In genomic region chr20:55540486-55540885, GRCh38 we compare ENCODE assay signal across 18 cellular contexts.
DNase-seq lines count a peak whose midpoint lies in the region; ATAC-seq, FAIRE-seq and TF ChIP-seq lines count a peak whose summit lies in the region.
"Had no signal": no experiment of that assay in that cellular context is flagged by ENCODE, and none has a peak within 500 bp of the region (broad histone marks: within the 10 kb centered on the region; RNA-seq: fewer than 3 reads in every experiment).

No MANE protein-coding gene starts in this region.

- H2AFZ ChIP-seq in HepG2 (ENCODE audit: low read length) (no peak overlapping the region), mammary epithelial cell (ENCODE audit: low read depth, low read length) (no peak overlapping the region), MM.1S (ENCODE audit: low read length) (no peak overlapping the region)

- H3K36me3 ChIP-seq in HepG2 (replicated peaks in 1 of 2; ENCODE audit: control insufficient read depth in 1 of 2, insufficient read depth in 2 of 2, low read length in 2 of 2) (no peaks in the 10 kb centered on the region), right lobe of liver (no peaks in the 10 kb centered on the region), mammary epithelial cell (ENCODE audit: insufficient read depth, low read length) (no peaks in the 10 kb centered on the region), MM.1S (replicated peaks; ENCODE audit: insufficient read depth, low read length) (no peaks in the 10 kb centered on the region)
- H3K36me3 ChIP-seq: BLaER1 had no signal

- H3K27ac ChIP-seq in HepG2 (ENCODE audit: extremely low read length, insufficient read depth, low read length) (no peak overlapping the region), right lobe of liver (no peak overlapping the region), mammary epithelial cell (ENCODE audit: insufficient read depth, low read depth, low read length) (peak overlapping the region; percentile 78), foreskin keratinocyte (no peak overlapping the region), MM.1S (ENCODE audit: low read length) (no peak overlapping the region)
- H3K27ac ChIP-seq: BLaER1, HL-60 had no signal

- DNase-seq in HepG2 (ENCODE audit: low spot score) (no peak), right lobe of liver (no peak), mammary epithelial cell (peak; percentile 44), foreskin keratinocyte (peak; percentile 44 to 68), D341Med (ENCODE audit: low spot score) (no peak), MM.1S (no peak), NCI-H524 treated with DMSO at 0.1 percent for 48 hours (lab: John Stamatoyannopoulos, UW) (no peak)
- DNase-seq: 8988T; CD4-positive, alpha-beta memory T cell; DMS79 treated with DMSO at 0.1 percent for 48 hours; GF-D8; GOT3; H7; HFFc6 had no signal

- H3K4me2 ChIP-seq in HepG2 (ENCODE audit: low read depth, low read length): no peak overlapping the region
- H3K4me2 ChIP-seq in mammary epithelial cell (ENCODE audit: insufficient read depth, low read depth, low read length): peak overlapping the region; percentile 49
- no peak overlapping the region for H3K4me2 ChIP-seq in MM.1S (ENCODE audit: low read depth, low read length)
- H3K4me2 ChIP-seq: BLaER1 had no signal

- H3K27me3 ChIP-seq in HepG2 (ENCODE audit: control insufficient read depth in 1 of 2, insufficient read depth in 2 of 2, low read length in 2 of 2) (no peaks in the 10 kb centered on the region), right lobe of liver (no peaks in the 10 kb centered on the region), mammary epithelial cell (ENCODE audit: insufficient read depth, low read length) (no peaks in the 10 kb centered on the region), foreskin keratinocyte (no peaks in the 10 kb centered on the region), MM.1S (replicated peaks; ENCODE audit: insufficient read depth, low read length) (no peaks in the 10 kb centered on the region)
- H3K27me3 ChIP-seq: BLaER1 had no signal

- in situ Hi-C loops in HepG2 (cut with HindIII; ENCODE audit: extremely low pct_ligation_motif_present, low pct_unique_long_range_greater_than_20kb): no loop called here
- in situ Hi-C loops in mammary epithelial cell (cut with MboI; ENCODE audit: low sequenced_read_pairs in 2 of 2): no loop called here

- POLR2A ChIA-PET in HepG2 (lab: Yijun Ruan, JAX): no interaction called here

- H3K79me2 ChIP-seq in HepG2 (ENCODE audit: insufficient read depth, low read length) (no peaks in the 10 kb centered on the region), mammary epithelial cell (ENCODE audit: insufficient read depth, low read length) (no peaks in the 10 kb centered on the region), MM.1S (ENCODE audit: low read length) (no peaks in the 10 kb centered on the region)

- no TSS peak for BruUV-seq in HepG2 (replicated peaks; lab: Mats Ljungman, UMichigan)
- BruUV-seq in mammary epithelial cell (replicated peaks; lab: Mats Ljungman, UMichigan): TSS peak; percentile 38

- H3K4me3 ChIP-seq in HepG2 (replicated peaks in 1 of 3; ENCODE audit: insufficient read depth in 1 of 3, low read depth in 2 of 3, low read length in 3 of 3) (no peak overlapping the region), right lobe of liver (no peak overlapping the region), mammary epithelial cell (replicated peaks in 1 of 3; ENCODE audit: insufficient read depth in 1 of 3, low read depth in 2 of 3, low read length in 3 of 3) (no peak overlapping the region), MM.1S (ENCODE audit: low read length) (no peak overlapping the region)
- H3K4me3 ChIP-seq: BLaER1 had no signal

- no peak for TF ChIP-seq CTCF in HepG2 (CRISPR knock-in tag; IDR thresholded peaks at IDR 0.05)
- TF ChIP-seq CTCF in right lobe of liver (IDR thresholded peaks at IDR 0.05): no peak
- no peak for TF ChIP-seq CTCF in mammary epithelial cell (conservative IDR thresholded peaks at IDR 0.05 in 1 of 2, IDR thresholded peaks at IDR 0.05 in 1 of 2; ENCODE audit: extremely low read depth in 1 of 2, insufficient read depth in 1 of 2, low read depth in 1 of 2, low read length in 2 of 2)
- no peak for TF ChIP-seq CTCF in foreskin keratinocyte (conservative IDR thresholded peaks at IDR 0.05)
- no peak for TF ChIP-seq CTCF in MM.1S (IDR thresholded peaks at IDR 0.05; ENCODE audit: low read length)

- CTCF ChIA-PET in HepG2 (lab: Yijun Ruan, JAX; ENCODE audit: low intra/inter-chr PET ratio, low total read pairs) (no interaction called here), mammary epithelial cell (lab: Charles Lee; ENCODE audit: low non-redundant PET) (no interaction called here)

- no peaks in the 10 kb centered on the region for H3K4me1 ChIP-seq in HepG2 (ENCODE audit: insufficient read depth, low read length)
- H3K4me1 ChIP-seq in right lobe of liver: no peaks in the 10 kb centered on the region
- peaks cover 37% of the 10 kb centered on the region for H3K4me1 ChIP-seq in mammary epithelial cell (ENCODE audit: insufficient read depth, low read length)
- H3K4me1 ChIP-seq in foreskin keratinocyte: peaks cover 30% of the 10 kb centered on the region
- no peaks in the 10 kb centered on the region for H3K4me1 ChIP-seq in MM.1S (ENCODE audit: low read length)
- H3K4me1 ChIP-seq: BLaER1 had no signal

- 6% methylated on average over 3 of the region's 3 CpGs for WGBS in HepG2 (ENCODE audit: low lambda C conversion rate)
- 38% methylated on average over 3 of the region's 3 CpGs for WGBS in right lobe of liver (ENCODE audit: insufficient coverage, low coverage, low lambda C conversion rate, missing lambda C conversion rate)
- 69% methylated on average over 3 of the region's 3 CpGs for WGBS in mammary epithelial cell (ENCODE audit: low coverage, missing lambda C conversion rate)

- intact Hi-C loops in HepG2 (cut with micrococcal nuclease; ENCODE audit: unreplicated experiment) (no loop called here), right lobe of liver (cut with DNase I) (no loop called here), mammary epithelial cell (cut with micrococcal nuclease) (loop anchor here (1.0 to 5.0 kb wide), 2 partner anchors 21 to 682 kb away; no protein-coding TSS in a partner anchor)

- H3K9ac ChIP-seq in HepG2 (ENCODE audit: insufficient read depth, low read depth, low read length) (no peak overlapping the region), mammary epithelial cell (ENCODE audit: insufficient read depth, low read length) (no peak overlapping the region), MM.1S (ENCODE audit: low read length) (no peak overlapping the region)
- H3K9ac ChIP-seq: BLaER1 had no signal

- FAIRE-seq in HepG2 (lab: Jason Lieb, UNC): no peak
- FAIRE-seq: HTR-8/SVneo had no signal

- TF ChIP-seq POLR2A in HepG2 (IDR thresholded peaks at IDR 0.05; ENCODE audit: insufficient read depth in 1 of 2, low read depth in 2 of 2, low read length in 2 of 2) (no peak), right lobe of liver (IDR thresholded peaks at IDR 0.05) (no peak)

- no peaks in the 10 kb centered on the region for H3F3A ChIP-seq in MM.1S (ENCODE audit: insufficient read depth, low read length)

- TF ChIP-seq RAD21 in HepG2 (CRISPR knock-in tag; IDR thresholded peaks at IDR 0.05): no peak

- dilution Hi-C loops in mammary epithelial cell (cut with HindIII; ENCODE audit: low sequenced_read_pairs): no loop called here

- TF ChIP-seq EP300 in HepG2 (IDR thresholded peaks at IDR 0.05; ENCODE audit: low read depth in 2 of 2, low read length in 2 of 2): no peak
- TF ChIP-seq EP300 in HepG2 (CRISPR knock-in tag; IDR thresholded peaks at IDR 0.05; ENCODE audit: borderline replicate concordance): no peak

- no peaks in the 10 kb centered on the region for H3K9me2 ChIP-seq in MM.1S (replicated peaks; ENCODE audit: insufficient read depth, low read length)

- H3K9me3 ChIP-seq in HepG2 (ENCODE audit: low read length): peaks cover 98% of the 10 kb centered on the region
- no peaks in the 10 kb centered on the region for H3K9me3 ChIP-seq in right lobe of liver
- H3K9me3 ChIP-seq in mammary epithelial cell (replicated peaks; ENCODE audit: insufficient read depth, low read length): no peaks in the 10 kb centered on the region
- no peaks in the 10 kb centered on the region for H3K9me3 ChIP-seq in MM.1S (replicated peaks; ENCODE audit: insufficient read depth, low read length)
- H3K9me3 ChIP-seq: BLaER1 had no signal

- no peaks in the 10 kb centered on the region for H4K20me1 ChIP-seq in HepG2 (ENCODE audit: insufficient read depth, low read length)
- H4K20me1 ChIP-seq in mammary epithelial cell (ENCODE audit: insufficient read depth, low read length): no peaks in the 10 kb centered on the region
- no peaks in the 10 kb centered on the region for H4K20me1 ChIP-seq in MM.1S (ENCODE audit: insufficient read depth, low read length)
- H4K20me1 ChIP-seq: BLaER1 had no signal

- ATAC-seq in HepG2 (no peak), right lobe of liver (no peak), foreskin keratinocyte (peak; percentile 81)
- ATAC-seq: HCT116 had no signal

TF ChIP-seq in HepG2, 621 proteins besides CTCF, POLR2A, EP300 and RAD21:
- no peak for TF ChIP-seq BATF2 (CRISPR knock-in tag; IDR thresholded peaks at IDR 0.05)
- TF ChIP-seq PREB (CRISPR knock-in tag; IDR thresholded peaks at IDR 0.05): no peak
- TF ChIP-seq CEBPB (IDR thresholded peaks at IDR 0.05; ENCODE audit: borderline replicate concordance, low read depth, low read length): peak; percentile 26; the same call in 1 of the 2 replicates
- TF ChIP-seq ZNF567 (CRISPR knock-in tag; IDR thresholded peaks at IDR 0.05; ENCODE audit: borderline replicate concordance): no peak
- no peak for TF ChIP-seq ZNF224 (CRISPR knock-in tag; IDR thresholded peaks at IDR 0.05)
- TF ChIP-seq FOXC1 (CRISPR knock-in tag; IDR thresholded peaks at IDR 0.05; ENCODE audit: borderline replicate concordance): no peak
- TF ChIP-seq ZFP36L2 (CRISPR knock-in tag; IDR thresholded peaks at IDR 0.05): no peak
TF ChIP-seq in HepG2: peak in this region for 1.

Comparison
In these comparisons a context has a peak if more than half of its experiments do, and no peak if none do; other contexts are left out.
1. DNase-seq: peak in mammary epithelial cell (single experiment) and foreskin keratinocyte (2 of 2); none in HepG2 (single experiment), right lobe of liver (0 of 3), D341Med (single experiment), MM.1S (single experiment) and NCI-H524 treated with DMSO at 0.1 percent for 48 hours (single experiment).